Comparison of ENCODE assay signal across 1 cellular context in genomic region chr14:90514566-90514965, GRCh38.
TF ChIP-seq lines count a peak whose summit lies in the region.

No MANE protein-coding gene starts in this region.

TF ChIP-seq in HepG2, 621 proteins besides CTCF, POLR2A, EP300 and RAD21:
- TF ChIP-seq ZNF770 (CRISPR knock-in tag; IDR thresholded peaks at IDR 0.05) (peak; percentile 27; the same call in 1 of the 2 replicates), ADNP (CRISPR knock-in tag; IDR thresholded peaks at IDR 0.05) (no peak)
TF ChIP-seq in HepG2: peak in this region for 1.
